Comparison of ENCODE assay signal across 1 cellular context in the genomic region with DNA sequence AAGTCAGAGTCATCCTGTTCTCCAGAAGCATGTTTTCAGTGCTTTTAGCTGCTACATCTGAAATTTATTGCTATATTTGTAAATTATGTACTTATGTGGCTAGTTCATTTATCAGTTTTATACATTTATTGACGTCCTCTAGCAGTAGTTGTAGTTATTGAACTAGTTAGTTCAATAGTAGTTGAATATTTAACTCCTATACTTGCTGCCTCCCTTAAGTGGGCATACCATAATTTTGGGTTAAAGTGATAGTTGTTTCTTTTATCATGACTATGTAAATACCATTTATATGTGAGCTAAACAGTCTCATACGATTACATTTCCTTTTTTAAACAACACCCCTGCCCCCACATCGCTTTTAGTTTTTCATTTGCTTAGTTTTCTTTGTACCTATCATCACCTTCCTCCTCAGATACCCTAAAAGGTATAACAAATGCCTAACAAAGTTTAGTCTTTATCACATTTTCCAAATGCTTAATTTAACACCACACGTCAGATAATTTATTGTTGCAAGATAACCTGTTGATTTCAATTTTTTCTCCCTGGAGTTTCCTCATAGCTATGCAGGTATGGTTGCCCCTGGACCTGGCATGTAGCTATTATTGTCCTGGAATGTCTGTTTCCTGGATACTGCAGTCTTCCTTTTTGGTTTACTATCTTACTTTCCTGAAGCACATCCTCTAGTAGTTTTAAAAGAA.
TF ChIP-seq lines count a peak whose summit lies in the region.

No MANE protein-coding gene starts in this region.

TF ChIP-seq in GM12878, 131 proteins besides CTCF, POLR2A, EP300 and RAD21:
- TF ChIP-seq GABPA (IDR thresholded peaks at IDR 0.05; ENCODE audit: low read depth) (no peak), MTA2 (IDR thresholded peaks at IDR 0.05; ENCODE audit: low read depth) (no peak), BHLHE40 (IDR thresholded peaks at IDR 0.05; ENCODE audit: borderline replicate concordance in 1 of 2, low read depth in 2 of 2, low read length in 1 of 2) (no peak), CBFB (IDR thresholded peaks at IDR 0.05; ENCODE audit: low read depth) (no peak), ZNF207 (IDR thresholded peaks at IDR 0.05; ENCODE audit: borderline replicate concordance) (no peak), SPI1 (IDR thresholded peaks at IDR 0.05; ENCODE audit: borderline replicate concordance, insufficient read depth, low read depth, low read length) (no peak), ETV6 (conservative IDR thresholded peaks at IDR 0.05 in 1 of 2, IDR thresholded peaks at IDR 0.05 in 1 of 2; ENCODE audit: borderline replicate concordance in 1 of 2, low read depth in 1 of 2) (no peak), MEF2B (IDR thresholded peaks at IDR 0.05; ENCODE audit: partially characterized antibody, poor library complexity, severe bottlenecking) (no peak), TCF7 (IDR thresholded peaks at IDR 0.05; ENCODE audit: borderline replicate concordance) (no peak), SMARCA5 (IDR thresholded peaks at IDR 0.05) (no peak), RFX5 (IDR thresholded peaks at IDR 0.05; ENCODE audit: low read depth, low read length) (no peak), IRF4 (IDR thresholded peaks at IDR 0.05; ENCODE audit: low read depth, low read length) (no peak), SMAD5 (IDR thresholded peaks at IDR 0.05; ENCODE audit: low read depth) (no peak), KLF5 (IDR thresholded peaks at IDR 0.05; ENCODE audit: partially characterized antibody) (no peak)
- TF ChIP-seq, protein P1, sequence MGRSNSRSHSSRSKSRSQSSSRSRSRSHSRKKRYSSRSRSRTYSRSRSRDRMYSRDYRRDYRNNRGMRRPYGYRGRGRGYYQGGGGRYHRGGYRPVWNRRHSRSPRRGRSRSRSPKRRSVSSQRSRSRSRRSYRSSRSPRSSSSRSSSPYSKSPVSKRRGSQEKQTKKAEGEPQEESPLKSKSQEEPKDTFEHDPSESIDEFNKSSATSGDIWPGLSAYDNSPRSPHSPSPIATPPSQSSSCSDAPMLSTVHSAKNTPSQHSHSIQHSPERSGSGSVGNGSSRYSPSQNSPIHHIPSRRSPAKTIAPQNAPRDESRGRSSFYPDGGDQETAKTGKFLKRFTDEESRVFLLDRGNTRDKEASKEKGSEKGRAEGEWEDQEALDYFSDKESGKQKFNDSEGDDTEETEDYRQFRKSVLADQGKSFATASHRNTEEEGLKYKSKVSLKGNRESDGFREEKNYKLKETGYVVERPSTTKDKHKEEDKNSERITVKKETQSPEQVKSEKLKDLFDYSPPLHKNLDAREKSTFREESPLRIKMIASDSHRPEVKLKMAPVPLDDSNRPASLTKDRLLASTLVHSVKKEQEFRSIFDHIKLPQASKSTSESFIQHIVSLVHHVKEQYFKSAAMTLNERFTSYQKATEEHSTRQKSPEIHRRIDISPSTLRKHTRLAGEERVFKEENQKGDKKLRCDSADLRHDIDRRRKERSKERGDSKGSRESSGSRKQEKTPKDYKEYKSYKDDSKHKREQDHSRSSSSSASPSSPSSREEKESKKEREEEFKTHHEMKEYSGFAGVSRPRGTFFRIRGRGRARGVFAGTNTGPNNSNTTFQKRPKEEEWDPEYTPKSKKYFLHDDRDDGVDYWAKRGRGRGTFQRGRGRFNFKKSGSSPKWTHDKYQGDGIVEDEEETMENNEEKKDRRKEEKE (IDR thresholded peaks at IDR 0.05) = no peak
- TF ChIP-seq, protein P2, sequence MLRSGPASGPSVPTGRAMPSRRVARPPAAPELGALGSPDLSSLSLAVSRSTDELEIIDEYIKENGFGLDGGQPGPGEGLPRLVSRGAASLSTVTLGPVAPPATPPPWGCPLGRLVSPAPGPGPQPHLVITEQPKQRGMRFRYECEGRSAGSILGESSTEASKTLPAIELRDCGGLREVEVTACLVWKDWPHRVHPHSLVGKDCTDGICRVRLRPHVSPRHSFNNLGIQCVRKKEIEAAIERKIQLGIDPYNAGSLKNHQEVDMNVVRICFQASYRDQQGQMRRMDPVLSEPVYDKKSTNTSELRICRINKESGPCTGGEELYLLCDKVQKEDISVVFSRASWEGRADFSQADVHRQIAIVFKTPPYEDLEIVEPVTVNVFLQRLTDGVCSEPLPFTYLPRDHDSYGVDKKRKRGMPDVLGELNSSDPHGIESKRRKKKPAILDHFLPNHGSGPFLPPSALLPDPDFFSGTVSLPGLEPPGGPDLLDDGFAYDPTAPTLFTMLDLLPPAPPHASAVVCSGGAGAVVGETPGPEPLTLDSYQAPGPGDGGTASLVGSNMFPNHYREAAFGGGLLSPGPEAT (IDR thresholded peaks at IDR 0.05; ENCODE audit: low read depth) = no peak
